Comparison of ENCODE assay signal across 7 cellular contexts in genomic region chr5:157563373-157564148, GRCh38. TPM values are rescaled to one million over a fixed set of nuclear protein-coding genes. Genes with fewer than 3 reads are reported as not detected.
A peak's percentile ranks its signal among the peaks of the same experiment; 100 is the strongest.
DNase-seq lines count a peak whose midpoint lies in the region; ATAC-seq, FAIRE-seq and TF ChIP-seq lines count a peak whose summit lies in the region.

No MANE protein-coding gene starts in this region.

- intact Hi-C loops in HepG2 (cut with micrococcal nuclease; ENCODE audit: unreplicated experiment), result no loop called here

- H3K79me2 ChIP-seq in astrocyte (ENCODE audit: insufficient read depth, low read length) (peaks cover 94% of the 10 kb centered on the region), HepG2 (ENCODE audit: insufficient read depth, low read length) (no peaks in the 10 kb centered on the region)

- POLR2A ChIA-PET in HepG2 (lab: Yijun Ruan, JAX), result no interaction called here

- no peaks in the 10 kb centered on the region for H3K9me3 Mint-ChIP-seq in astrocyte (ENCODE audit: unreplicated experiment)

- H4K20me1 ChIP-seq in astrocyte (ENCODE audit: insufficient read depth, low read length), result peaks cover 76% of the 10 kb centered on the region
- no peaks in the 10 kb centered on the region for H4K20me1 ChIP-seq in HepG2 (ENCODE audit: insufficient read depth, low read length)

- no peak for TF ChIP-seq RAD21 in HepG2 (CRISPR knock-in tag; IDR thresholded peaks at IDR 0.05)

- H2AFZ ChIP-seq in astrocyte (ENCODE audit: low read depth, low read length) (no peak overlapping the region), HepG2 (ENCODE audit: low read length) (no peak overlapping the region)

- H3K27me3 Mint-ChIP-seq in astrocyte (ENCODE audit: low read depth, unreplicated experiment), result no peaks in the 10 kb centered on the region

- BruUV-seq in HepG2 (replicated peaks; lab: Mats Ljungman, UMichigan), result no TSS peak

- H3K4me1 Mint-ChIP-seq in astrocyte (ENCODE audit: low read depth, unreplicated experiment), result peaks cover 43% of the 10 kb centered on the region

- H3K27me3 ChIP-seq in astrocyte (ENCODE audit: insufficient read depth, low read length) (no peaks in the 10 kb centered on the region), HepG2 (ENCODE audit: control insufficient read depth in 1 of 2, insufficient read depth in 2 of 2, low read length in 2 of 2) (no peaks in the 10 kb centered on the region; a peak in 1 of 5 replicates), thoracic aorta (replicated peaks; ENCODE audit: insufficient read depth) (no peaks in the 10 kb centered on the region)

- H3K27ac Mint-ChIP-seq in astrocyte (ENCODE audit: unreplicated experiment), result no peak overlapping the region

- H3K27ac ChIP-seq in astrocyte (ENCODE audit: low read depth, low read length), result peak overlapping the region; percentile 84
- no peak overlapping the region for H3K27ac ChIP-seq in HepG2 (ENCODE audit: extremely low read length, insufficient read depth, low read length)
- H3K27ac ChIP-seq in thoracic aorta, result peak overlapping the region; percentile 84 to 89

- H3K4me3 ChIP-seq in astrocyte (ENCODE audit: insufficient read depth, low read depth, low read length) (no peak overlapping the region), HepG2 (replicated peaks in 1 of 3; ENCODE audit: insufficient read depth in 1 of 3, low read depth in 2 of 3, low read length in 3 of 3) (no peak overlapping the region), thoracic aorta (peak overlapping the region; percentile 2)

- TF ChIP-seq CTCF in astrocyte (IDR thresholded peaks at IDR 0.05; ENCODE audit: insufficient read depth, low read depth, low read length), result no peak
- TF ChIP-seq CTCF in HepG2 (CRISPR knock-in tag; IDR thresholded peaks at IDR 0.05), result no peak
- TF ChIP-seq CTCF in thoracic aorta (IDR thresholded peaks at IDR 0.05), result no peak

- H3K36me3 ChIP-seq in astrocyte (ENCODE audit: insufficient read depth, low read length), result peaks cover 65% of the 10 kb centered on the region
- no peaks in the 10 kb centered on the region; a peak in 1 of 5 replicates for H3K36me3 ChIP-seq in HepG2 (replicated peaks in 1 of 2; ENCODE audit: control insufficient read depth in 1 of 2, insufficient read depth in 2 of 2, low read length in 2 of 2)
- H3K36me3 ChIP-seq in thoracic aorta, result no peaks in the 10 kb centered on the region

- peak overlapping the region; percentile 66 for H3K9ac ChIP-seq in astrocyte (ENCODE audit: low read length)
- H3K9ac ChIP-seq in HepG2 (ENCODE audit: insufficient read depth, low read depth, low read length), result no peak overlapping the region

- no peak overlapping the region for H3K4me3 Mint-ChIP-seq in astrocyte (ENCODE audit: unreplicated experiment)

- H3K4me1 ChIP-seq in astrocyte (ENCODE audit: insufficient read depth, low read length) (peaks cover 65% of the 10 kb centered on the region), HepG2 (ENCODE audit: insufficient read depth, low read length) (peaks cover 19% of the 10 kb centered on the region), thoracic aorta (ENCODE audit: control insufficient read depth in 1 of 2, low read depth in 2 of 2) (peaks cover 35 to 54% of the 10 kb centered on the region in 2 donors)

- H3K36me3 Mint-ChIP-seq in astrocyte (ENCODE audit: low read depth, unreplicated experiment), result peaks cover 55% of the 10 kb centered on the region

- DNase-seq in LHCN-M2 (ENCODE audit: low read depth) (peak; percentile 73), astrocyte (ENCODE audit: low read depth) (peak; percentile 98), HepG2 (ENCODE audit: low spot score) (no peak), thoracic aorta (ENCODE audit: low spot score) (no peak), OCI-M1 (lab: John Stamatoyannopoulos, UW) (no peak), KG1 (lab: John Stamatoyannopoulos, UW) (no peak), DMS 273 (lab: John Stamatoyannopoulos, UW; ENCODE audit: unreplicated experiment) (no peak)

- FAIRE-seq in astrocyte (lab: Jason Lieb, UNC), result peak; percentile 82
- no peak for FAIRE-seq in HepG2 (lab: Jason Lieb, UNC)

- CTCF ChIA-PET in HepG2 (lab: Yijun Ruan, JAX; ENCODE audit: low intra/inter-chr PET ratio, low total read pairs), result no interaction called here

- H3K9me3 ChIP-seq in astrocyte (ENCODE audit: insufficient read depth, low read depth, low read length), result no peaks in the 10 kb centered on the region
- no peaks in the 10 kb centered on the region for H3K9me3 ChIP-seq in HepG2 (ENCODE audit: low read length)
- no peaks in the 10 kb centered on the region for H3K9me3 ChIP-seq in thoracic aorta

- in situ Hi-C loops in HepG2 (cut with HindIII; ENCODE audit: extremely low pct_ligation_motif_present, low pct_unique_long_range_greater_than_20kb), result no loop called here

- ATAC-seq in HepG2, result peak; percentile 68
- ATAC-seq in thoracic aorta (ENCODE audit: insufficient number of reproducible peaks, low FRiP score, low read depth), result peak; percentile 29

- H3K4me2 ChIP-seq in astrocyte (ENCODE audit: low read length) (peak overlapping the region; percentile 53), HepG2 (ENCODE audit: low read depth, low read length) (no peak overlapping the region)

- TF ChIP-seq EP300 in HepG2 (IDR thresholded peaks at IDR 0.05; ENCODE audit: low read depth in 2 of 2, low read length in 2 of 2) (no peak), HepG2 (CRISPR knock-in tag; IDR thresholded peaks at IDR 0.05; ENCODE audit: borderline replicate concordance) (no peak)

- no peak for TF ChIP-seq POLR2A in HepG2 (IDR thresholded peaks at IDR 0.05; ENCODE audit: insufficient read depth in 1 of 2, low read depth in 2 of 2, low read length in 2 of 2)

- WGBS in HepG2 (ENCODE audit: low lambda C conversion rate), result 76% methylated on average over 14 of the region's 14 CpGs

TF ChIP-seq in HepG2, 621 proteins besides CTCF, POLR2A, EP300 and RAD21 (continues in another document):
- TF ChIP-seq TFAP4 (IDR thresholded peaks at IDR 0.05; ENCODE audit: borderline replicate concordance, low read depth), result no peak
- TF ChIP-seq SPEN (CRISPR knock-in tag; IDR thresholded peaks at IDR 0.05; ENCODE audit: low read depth), result no peak
- TF ChIP-seq ZNF644 (CRISPR knock-in tag; IDR thresholded peaks at IDR 0.05; ENCODE audit: low read depth), result no peak
- no peak for TF ChIP-seq MZF1 (CRISPR knock-in tag; IDR thresholded peaks at IDR 0.05; ENCODE audit: borderline replicate concordance)
- TF ChIP-seq GTF3A (CRISPR knock-in tag; conservative IDR thresholded peaks at IDR 0.05), result no peak
- no peak for TF ChIP-seq ZMAT3 (CRISPR knock-in tag; conservative IDR thresholded peaks at IDR 0.05)
- TF ChIP-seq YY1 (IDR thresholded peaks at IDR 0.05; ENCODE audit: insufficient read depth, insufficient replicate concordance, low read depth, low read length), result no peak
- TF ChIP-seq HNF1B (CRISPR knock-in tag; IDR thresholded peaks at IDR 0.05), result no peak
- TF ChIP-seq PPARG (CRISPR knock-in tag; conservative IDR thresholded peaks at IDR 0.05), result no peak

RNA-seq across cellular contexts. Expression of gene ADAM19, which starts 12.0 kb away (rescaled TPM):
- total RNA-seq in LHCN-M2 (2014; rRNA removed) (71.8 and 89.1 TPM in 2 replicates), astrocyte (316 and 332 TPM in 2 replicates), HepG2 (2016; rRNA removed; fragmentation: Illumina TruSeq; extraction: Trizol) (0.24 and 0.38 TPM in 2 replicates), thoracic aorta (10 to 100 TPM in 1 of 2 donors, 1 to 10 TPM in 1; 9.9 to 46.1 TPM)
- 87.1 TPM for polyA plus RNA-seq in LHCN-M2 (2012)
- 0.18 TPM in 1 of 2 replicates, not detected in the other for total RNA-seq in HepG2 (2016; cell fraction: cytosol; rRNA removed; fragmentation: Illumina TruSeq; extraction: Trizol; ENCODE audit: low read depth)
- 0.13 and 0.28 TPM in 2 replicates for total RNA-seq in HepG2 (2016; cell fraction: insoluble cytoplasmic fraction; rRNA removed; fragmentation: Illumina TruSeq; extraction: Trizol)
- total RNA-seq in HepG2 (2016; cell fraction: membrane; rRNA removed; fragmentation: Illumina TruSeq; extraction: Trizol), result 0.15 and 0.17 TPM in 2 replicates
- 0.41 and 0.50 TPM in 2 replicates for total RNA-seq in HepG2 (2016; cell fraction: nucleus; rRNA removed; fragmentation: Illumina TruSeq; extraction: Trizol)
- polyA plus RNA-seq in HepG2 (2011; rRNA removed), result 0.61 and 0.74 TPM in 2 replicates
- 0.31 and 0.35 TPM in 2 replicates for polyA plus RNA-seq in HepG2 (2011; cell fraction: cytosol; rRNA removed)
- 1.1 and 1.4 TPM in 2 replicates for polyA plus RNA-seq in HepG2 (2011; cell fraction: nucleus; rRNA removed)
- 0.21 and 0.23 TPM in 2 replicates for polyA plus RNA-seq in HepG2 (2012)
- polyA plus RNA-seq in HepG2 (2016; cell fraction: cytosol; fragmentation: Illumina TruSeq; extraction: Trizol; ENCODE audit: low read depth), result 0.03 TPM in 1 of 2 replicates, not detected in the other
- 0.03 and 0.07 TPM in 2 replicates for polyA plus RNA-seq in HepG2 (2016; cell fraction: insoluble cytoplasmic fraction; fragmentation: Illumina TruSeq; extraction: Trizol; ENCODE audit: low read depth)
- 0.12 TPM in 1 of 2 replicates, not detected in the other for polyA plus RNA-seq in HepG2 (2016; cell fraction: membrane; fragmentation: Illumina TruSeq; extraction: Trizol; ENCODE audit: low read depth)
- 0.52 and 0.73 TPM in 2 replicates for polyA plus RNA-seq in HepG2 (2016; cell fraction: nucleus; fragmentation: Illumina TruSeq; extraction: Trizol; ENCODE audit: insufficient read depth, low read depth)
- polyA minus RNA-seq in HepG2 (2011; rRNA and poly(A)+ RNA removed; ENCODE audit: low replicate concordance), result 0.12 and 1.3 TPM in 2 replicates
- polyA minus RNA-seq in HepG2 (2011; cell fraction: cytosol; rRNA and poly(A)+ RNA removed), result 0.53 and 0.69 TPM in 2 replicates
- polyA minus RNA-seq in HepG2 (2011; cell fraction: nucleus; rRNA and poly(A)+ RNA removed), result 0.77 and 0.87 TPM in 2 replicates

Comparison
In these comparisons a context has a peak if more than half of its experiments do, and no peak if none do; other contexts are left out.
1. DNase-seq: peak in LHCN-M2 (single experiment) and astrocyte (single experiment); none in HepG2 (single experiment), thoracic aorta (single experiment), OCI-M1 (single experiment), KG1 (single experiment) and DMS 273 (single experiment).
2. RNA of gene ADAM19, which starts 12.0 kb away (total RNA-seq): 316 to 332 TPM in astrocyte, 71.8 to 89.1 TPM in LHCN-M2 and 9.9 to 46.1 TPM in thoracic aorta; 0.13 to 0.50 TPM in HepG2; every median in the first group is over 4 times any median in the second.